ENCODE assay signal across 1 cellular context in the genomic region with DNA sequence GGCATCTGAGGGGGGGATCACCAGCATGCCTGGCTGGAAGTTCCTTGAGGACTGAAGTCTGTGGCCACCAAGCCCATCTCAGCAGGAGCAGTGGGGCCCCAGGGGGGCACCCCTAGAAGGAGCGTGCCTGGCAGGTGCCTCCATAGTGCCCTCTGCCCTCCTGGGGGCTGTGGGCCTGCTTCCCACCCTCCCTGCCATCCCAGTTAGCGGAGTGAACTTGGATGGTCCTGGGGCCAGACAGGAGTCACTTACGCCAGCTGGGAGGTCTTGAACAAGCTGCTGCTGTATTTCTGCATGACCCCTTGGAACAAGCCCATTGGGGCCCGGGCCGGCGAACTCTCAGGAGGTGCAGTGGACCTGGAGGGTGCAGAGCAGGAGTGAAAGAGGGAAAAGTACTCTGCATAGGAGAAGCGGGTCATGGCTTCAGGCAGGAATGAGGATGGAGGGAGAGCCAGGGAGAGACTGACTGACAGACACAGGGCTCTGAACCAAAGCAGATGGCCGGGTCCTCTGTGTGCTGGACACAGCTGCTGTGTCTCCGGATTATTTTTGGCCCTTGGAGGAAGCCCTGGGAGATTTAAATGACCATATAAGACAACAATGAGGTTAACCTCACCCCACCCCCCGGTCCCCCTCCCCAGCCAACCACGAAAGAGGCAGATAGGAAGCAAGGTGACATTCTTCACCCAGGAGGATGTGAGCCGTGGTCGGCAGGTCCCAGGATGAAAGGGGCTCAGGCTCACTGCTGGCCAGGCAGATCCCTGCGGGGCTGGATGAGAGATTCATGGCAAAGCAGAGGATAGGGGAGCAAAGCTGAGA.
TF ChIP-seq lines count a peak whose summit lies in the region.

No MANE protein-coding gene starts in this region.

TF ChIP-seq in GM23338, 12 proteins besides CTCF, POLR2A, EP300 and RAD21 (continued from another document):
- TF ChIP-seq ZNF462 (CRISPR knock-in tag; IDR thresholded peaks at IDR 0.05), result no peak
- TF ChIP-seq, protein P1, sequence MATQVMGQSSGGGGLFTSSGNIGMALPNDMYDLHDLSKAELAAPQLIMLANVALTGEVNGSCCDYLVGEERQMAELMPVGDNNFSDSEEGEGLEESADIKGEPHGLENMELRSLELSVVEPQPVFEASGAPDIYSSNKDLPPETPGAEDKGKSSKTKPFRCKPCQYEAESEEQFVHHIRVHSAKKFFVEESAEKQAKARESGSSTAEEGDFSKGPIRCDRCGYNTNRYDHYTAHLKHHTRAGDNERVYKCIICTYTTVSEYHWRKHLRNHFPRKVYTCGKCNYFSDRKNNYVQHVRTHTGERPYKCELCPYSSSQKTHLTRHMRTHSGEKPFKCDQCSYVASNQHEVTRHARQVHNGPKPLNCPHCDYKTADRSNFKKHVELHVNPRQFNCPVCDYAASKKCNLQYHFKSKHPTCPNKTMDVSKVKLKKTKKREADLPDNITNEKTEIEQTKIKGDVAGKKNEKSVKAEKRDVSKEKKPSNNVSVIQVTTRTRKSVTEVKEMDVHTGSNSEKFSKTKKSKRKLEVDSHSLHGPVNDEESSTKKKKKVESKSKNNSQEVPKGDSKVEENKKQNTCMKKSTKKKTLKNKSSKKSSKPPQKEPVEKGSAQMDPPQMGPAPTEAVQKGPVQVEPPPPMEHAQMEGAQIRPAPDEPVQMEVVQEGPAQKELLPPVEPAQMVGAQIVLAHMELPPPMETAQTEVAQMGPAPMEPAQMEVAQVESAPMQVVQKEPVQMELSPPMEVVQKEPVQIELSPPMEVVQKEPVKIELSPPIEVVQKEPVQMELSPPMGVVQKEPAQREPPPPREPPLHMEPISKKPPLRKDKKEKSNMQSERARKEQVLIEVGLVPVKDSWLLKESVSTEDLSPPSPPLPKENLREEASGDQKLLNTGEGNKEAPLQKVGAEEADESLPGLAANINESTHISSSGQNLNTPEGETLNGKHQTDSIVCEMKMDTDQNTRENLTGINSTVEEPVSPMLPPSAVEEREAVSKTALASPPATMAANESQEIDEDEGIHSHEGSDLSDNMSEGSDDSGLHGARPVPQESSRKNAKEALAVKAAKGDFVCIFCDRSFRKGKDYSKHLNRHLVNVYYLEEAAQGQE (IDR thresholded peaks at IDR 0.05; ENCODE audit: unreplicated experiment), result no peak
- no peak for TF ChIP-seq NANOG (IDR thresholded peaks at IDR 0.05; ENCODE audit: borderline replicate concordance)
- no peak for TF ChIP-seq ZNF114 (CRISPR knock-in tag; IDR thresholded peaks at IDR 0.05)
- TF ChIP-seq EZH2 (IDR thresholded peaks at IDR 0.05; ENCODE audit: low read depth, unreplicated experiment), result no peak
TF ChIP-seq in GM23338: peak in this region for 0.
